1 cellular context compared by ENCODE assay signal in genomic region chr11:44036811-44037657, GRCh38.
TF ChIP-seq lines count a peak whose summit lies in the region.

No MANE protein-coding gene starts in this region.

TF ChIP-seq in K562, 482 proteins besides CTCF, POLR2A, EP300 and RAD21 (continued from another document):
- no peak for TF ChIP-seq ARID4B (CRISPR knock-in tag; IDR thresholded peaks at IDR 0.05)
- TF ChIP-seq NFE2L1 (tag; IDR thresholded peaks at IDR 0.05; ENCODE audit: borderline replicate concordance, low read depth): no peak
- TF ChIP-seq BDP1 (IDR thresholded peaks at IDR 0.05; ENCODE audit: insufficient read depth, insufficient read length): no peak
- TF ChIP-seq STAG1 (CRISPR knock-in tag; IDR thresholded peaks at IDR 0.05; ENCODE audit: borderline replicate concordance): peak; percentile 51; the same call in 1 of the 2 replicates
- TF ChIP-seq PCBP1 (IDR thresholded peaks at IDR 0.05; ENCODE audit: low read depth, low read length, poor library complexity, severe bottlenecking): no peak
- no peak for TF ChIP-seq CREBBP (IDR thresholded peaks at IDR 0.05; ENCODE audit: low read depth, low read length)
- TF ChIP-seq KLF13 (tag; IDR thresholded peaks at IDR 0.05; ENCODE audit: borderline replicate concordance, low read depth): no peak
- TF ChIP-seq DPF2 (IDR thresholded peaks at IDR 0.05): no peak
- no peak for TF ChIP-seq ZNF778 (CRISPR knock-in tag; IDR thresholded peaks at IDR 0.05)
- TF ChIP-seq TFAP4 (CRISPR knock-in tag; IDR thresholded peaks at IDR 0.05; ENCODE audit: borderline replicate concordance): peak; percentile 17; the same call in 1 of the 2 replicates
- no peak for TF ChIP-seq ZNF780A (CRISPR knock-in tag; IDR thresholded peaks at IDR 0.05)
- 0 out of 2 replicates have a peak, but pooled peaks have one; percentile 45 for TF ChIP-seq CC2D1A (IDR thresholded peaks at IDR 0.05)
- TF ChIP-seq SP2 (IDR thresholded peaks at IDR 0.05; ENCODE audit: extremely low read depth, low read depth, low read length, poor library complexity, severe bottlenecking): no peak
- TF ChIP-seq E4F1 (CRISPR knock-in tag; IDR thresholded peaks at IDR 0.05; ENCODE audit: borderline replicate concordance): no peak
- TF ChIP-seq MECOM (CRISPR knock-in tag; IDR thresholded peaks at IDR 0.05): no peak
- no peak for TF ChIP-seq JUN (IDR thresholded peaks at IDR 0.05; ENCODE audit: borderline replicate concordance, low read depth, low read length)
- TF ChIP-seq JUN (CRISPR knock-in tag; IDR thresholded peaks at IDR 0.05; ENCODE audit: borderline replicate concordance): no peak
- TF ChIP-seq DIDO1 (tag; IDR thresholded peaks at IDR 0.05; ENCODE audit: low read depth): no peak
- no peak for TF ChIP-seq ZBTB7A (IDR thresholded peaks at IDR 0.05; ENCODE audit: borderline replicate concordance, control insufficient read depth, low read depth, low read length)
- TF ChIP-seq TEAD2 (tag; IDR thresholded peaks at IDR 0.05): no peak
- no peak for TF ChIP-seq ZNF707 (CRISPR knock-in tag; conservative IDR thresholded peaks at IDR 0.05)
- TF ChIP-seq PTTG1 (tag; IDR thresholded peaks at IDR 0.05; ENCODE audit: low read depth): no peak
